ENCODE assay signal across 9 cellular contexts in the genomic region with DNA sequence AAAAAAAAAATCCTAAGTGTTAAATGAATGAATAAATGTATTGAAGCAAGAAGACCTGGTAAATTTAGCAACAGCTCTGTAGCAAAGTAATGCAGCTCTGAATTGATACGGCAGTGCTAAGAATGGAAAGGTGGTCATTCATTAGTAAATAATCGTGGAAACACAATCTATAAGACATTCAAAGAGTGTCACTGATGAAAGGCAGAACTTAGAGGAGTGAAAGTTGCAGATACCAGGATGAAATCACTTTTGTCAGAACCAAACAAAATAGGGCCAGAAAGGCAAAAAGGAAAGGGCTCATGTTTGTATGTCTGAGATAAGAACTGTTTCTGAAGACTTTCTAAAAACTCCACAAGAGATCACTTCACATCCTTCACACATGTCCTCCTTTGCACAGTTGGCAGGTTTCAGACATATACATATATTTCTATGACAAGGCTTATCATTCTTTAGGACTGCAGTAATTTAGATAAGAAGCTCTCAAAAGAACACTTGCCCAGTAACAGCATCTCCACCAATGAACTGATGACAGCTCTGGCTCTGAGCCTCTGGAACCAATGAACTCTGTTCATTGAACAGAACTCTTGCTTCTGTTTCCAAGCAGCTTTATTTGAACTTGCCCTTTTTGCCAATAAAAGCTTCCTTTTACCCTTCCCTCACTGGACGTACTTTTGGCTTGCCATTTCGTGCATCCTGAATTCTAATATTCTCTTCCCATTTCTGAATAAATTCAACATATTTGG. TPM values are rescaled to one million over a fixed set of nuclear protein-coding genes. Genes with fewer than 3 reads are reported as not detected.
DNase-seq lines count a peak whose midpoint lies in the region; ATAC-seq, FAIRE-seq and TF ChIP-seq lines count a peak whose summit lies in the region.
"Had no signal": no experiment of that assay in that cellular context is flagged by ENCODE, and none has a peak within 500 bp of the region (broad histone marks: within the 10 kb centered on the region; RNA-seq: fewer than 3 reads in every experiment).

No MANE protein-coding gene starts in this region.

- no TSS peak for BruUV-seq in Caco-2 (replicated peaks; lab: Mats Ljungman, UMichigan)
- BruUV-seq in HepG2 (replicated peaks; lab: Mats Ljungman, UMichigan): no TSS peak

- H3K27me3 Mint-ChIP-seq in Caco-2 (ENCODE audit: insufficient read depth, unreplicated experiment): no peaks in the 10 kb centered on the region
- no peaks in the 10 kb centered on the region for H3K27me3 Mint-ChIP-seq in activated CD4-positive, alpha-beta T cell treated with anti-CD3 and anti-CD28 coated beads, Interleukin-2, amount 10 ng/mL, durations not matched to agents 24 days and 14 days

- peak overlapping the region; percentile 97 for H3K27ac ChIP-seq in HepG2 (ENCODE audit: extremely low read length, insufficient read depth, low read length)

- H3K4me2 ChIP-seq in HepG2 (ENCODE audit: low read depth, low read length): peak overlapping the region; percentile 65

- H3K9me3 ChIP-seq in Caco-2 (no peaks in the 10 kb centered on the region), adipocyte (ENCODE audit: control insufficient read depth, low read length) (no peaks in the 10 kb centered on the region), HepG2 (ENCODE audit: low read length) (no peaks in the 10 kb centered on the region)

- no peak for TF ChIP-seq EP300 in HepG2 (IDR thresholded peaks at IDR 0.05; ENCODE audit: low read depth in 2 of 2, low read length in 2 of 2)
- TF ChIP-seq EP300 in HepG2 (CRISPR knock-in tag; IDR thresholded peaks at IDR 0.05; ENCODE audit: borderline replicate concordance): no peak

- in situ Hi-C loops in HepG2 (cut with HindIII; ENCODE audit: extremely low pct_ligation_motif_present, low pct_unique_long_range_greater_than_20kb): no loop called here

- H3K4me3 ChIP-seq in Caco-2 (ENCODE audit: low read depth, low read length) (no peak overlapping the region), adipocyte (ENCODE audit: low read length) (peak overlapping the region; percentile 55), HepG2 (replicated peaks in 1 of 3; ENCODE audit: insufficient read depth in 1 of 3, low read depth in 2 of 3, low read length in 3 of 3) (peak overlapping the region in 1 of 3 experiments; percentile 34; a peak in 1 of 6 replicates)

- WGBS in HepG2 (ENCODE audit: low lambda C conversion rate): 2% methylated on average over 4 of the region's 4 CpGs

- peaks cover 18% of the 10 kb centered on the region for H3K36me3 Mint-ChIP-seq in Caco-2 (ENCODE audit: insufficient read depth, unreplicated experiment)
- peaks cover 12% of the 10 kb centered on the region for H3K36me3 Mint-ChIP-seq in activated CD4-positive, alpha-beta T cell treated with anti-CD3 and anti-CD28 coated beads, Interleukin-2, amount 10 ng/mL, durations not matched to agents 24 days and 14 days (ENCODE audit: low read depth)
- H3K36me3 Mint-ChIP-seq: immature natural killer cell had no signal

- CTCF ChIA-PET in Caco-2 (lab: Charles Lee): interaction anchor here (0.7 to 1.3 kb wide), 2 partner anchors 129 to 133 kb away, joined by 3 to 5 read pairs; no protein-coding TSS in a partner anchor
- CTCF ChIA-PET in HepG2 (lab: Yijun Ruan, JAX; ENCODE audit: low intra/inter-chr PET ratio, low total read pairs): interaction anchor here (2.5 kb wide), 1 partner anchor 8 kb away, joined by 10 read pairs; the partner anchor contains the start of gene RPS29

- no peak for TF ChIP-seq POLR2A in H54 (IDR thresholded peaks at IDR 0.05; ENCODE audit: low read depth, low read length)
- no peak for TF ChIP-seq POLR2A in HepG2 (IDR thresholded peaks at IDR 0.05; ENCODE audit: insufficient read depth in 1 of 2, low read depth in 2 of 2, low read length in 2 of 2)

- no peak for TF ChIP-seq CTCF in Caco-2 (IDR thresholded peaks at IDR 0.05; ENCODE audit: insufficient read depth in 1 of 2, low read depth in 1 of 2, low read length in 1 of 2, severe bottlenecking in 1 of 2, unreplicated experiment in 1 of 2)
- TF ChIP-seq CTCF in HepG2 (CRISPR knock-in tag; IDR thresholded peaks at IDR 0.05): no peak

- no peak for TF ChIP-seq RAD21 in HepG2 (CRISPR knock-in tag; IDR thresholded peaks at IDR 0.05)

- peaks cover 13% of the 10 kb centered on the region for H3K79me2 ChIP-seq in HepG2 (ENCODE audit: insufficient read depth, low read length)

- peak overlapping the region; percentile 53 for H3K9ac ChIP-seq in adipocyte (ENCODE audit: low read length)
- H3K9ac ChIP-seq in HepG2 (ENCODE audit: insufficient read depth, low read depth, low read length): 0 out of 2 replicates have a peak overlapping the region, but pooled peaks have one; percentile 40

- peak; percentile 29 to 69 for DNase-seq in Caco-2
- DNase-seq in H54 (ENCODE audit: insufficient read length, low spot score): no peak
- peak; percentile 62 for DNase-seq in adipocyte (ENCODE audit: low read depth)
- no peak for DNase-seq in HepG2 (ENCODE audit: low spot score)
- DNase-seq in activated CD4-positive, alpha-beta T cell treated with anti-CD3 and anti-CD28 coated beads, Interleukin-2, amount 10 ng/mL, durations not matched to agents 24 days and 14 days: no peak
- no peak for DNase-seq in CD1c-positive myeloid dendritic cell (ENCODE audit: extremely low spot score)
- DNase-seq: immature natural killer cell had no signal

- no peaks in the 10 kb centered on the region for H4K20me1 ChIP-seq in HepG2 (ENCODE audit: insufficient read depth, low read length)

- H3K27ac Mint-ChIP-seq in Caco-2 (ENCODE audit: unreplicated experiment): no peak overlapping the region
- H3K27ac Mint-ChIP-seq in activated CD4-positive, alpha-beta T cell treated with anti-CD3 and anti-CD28 coated beads, Interleukin-2, amount 10 ng/mL, durations not matched to agents 24 days and 14 days: no peak overlapping the region
- H3K27ac Mint-ChIP-seq: immature natural killer cell had no signal

- H3K4me1 ChIP-seq in Caco-2 (peaks cover 24% of the 10 kb centered on the region), adipocyte (ENCODE audit: control insufficient read depth, insufficient read depth, low read length) (peaks cover 22% of the 10 kb centered on the region), HepG2 (ENCODE audit: insufficient read depth, low read length) (peaks cover 50% of the 10 kb centered on the region)

- peak; percentile 45 for FAIRE-seq in H54 (lab: Jason Lieb, UNC)
- FAIRE-seq in HepG2 (lab: Jason Lieb, UNC): peak; percentile 60

- no peak overlapping the region for H3K4me3 Mint-ChIP-seq in Caco-2 (ENCODE audit: unreplicated experiment)
- no peak overlapping the region for H3K4me3 Mint-ChIP-seq in activated CD4-positive, alpha-beta T cell treated with anti-CD3 and anti-CD28 coated beads, Interleukin-2, amount 10 ng/mL, durations not matched to agents 24 days and 14 days
- H3K4me3 Mint-ChIP-seq: immature natural killer cell had no signal

- ATAC-seq in HepG2: peak; percentile 22
- no peak for ATAC-seq in HG02973 (IDR thresholded peaks at IDR 0.05; ENCODE audit: unreplicated experiment)
- ATAC-seq in HG02763 (IDR thresholded peaks at IDR 0.05; ENCODE audit: unreplicated experiment): no peak

- intact Hi-C loops in Caco-2 (cut with micrococcal nuclease; ENCODE audit: unreplicated experiment) (no loop called here), HepG2 (cut with micrococcal nuclease; ENCODE audit: unreplicated experiment) (loop anchor here (1.0 kb wide), 1 partner anchor 8 kb away; the partner anchor contains the start of gene RPS29)
- intact Hi-C loops in activated CD4-positive, alpha-beta T cell treated with anti-CD3 and anti-CD28 coated beads, Interleukin-2, amount 10 ng/mL, durations not matched to agents 24 days and 14 days (cut with micrococcal nuclease): no loop called here

- peaks cover 14% of the 10 kb centered on the region for H3K4me1 Mint-ChIP-seq in Caco-2 (ENCODE audit: low read depth, unreplicated experiment)
- H3K4me1 Mint-ChIP-seq in activated CD4-positive, alpha-beta T cell treated with anti-CD3 and anti-CD28 coated beads, Interleukin-2, amount 10 ng/mL, durations not matched to agents 24 days and 14 days: peaks cover 14% of the 10 kb centered on the region

- no peaks in the 10 kb centered on the region for H3K9me3 Mint-ChIP-seq in Caco-2 (ENCODE audit: unreplicated experiment)
- H3K9me3 Mint-ChIP-seq in activated CD4-positive, alpha-beta T cell treated with anti-CD3 and anti-CD28 coated beads, Interleukin-2, amount 10 ng/mL, durations not matched to agents 24 days and 14 days: no peaks in the 10 kb centered on the region
- H3K9me3 Mint-ChIP-seq: immature natural killer cell had no signal

- H3K36me3 ChIP-seq in Caco-2 (ENCODE audit: control insufficient read depth, insufficient read depth, low read length) (no peaks in the 10 kb centered on the region), adipocyte (ENCODE audit: control insufficient read depth, insufficient read depth, low read length, severe bottlenecking) (no peaks in the 10 kb centered on the region), HepG2 (replicated peaks in 1 of 2; ENCODE audit: control insufficient read depth in 1 of 2, insufficient read depth in 2 of 2, low read length in 2 of 2) (no peaks in the 10 kb centered on the region)

- H2AFZ ChIP-seq in HepG2 (ENCODE audit: low read length): peak overlapping the region; percentile 20

- POLR2A ChIA-PET in Caco-2 (lab: Charles Lee) (interaction anchor here (1.8 to 2.2 kb wide), 2 partner anchors 8 to 26 kb away, joined by 11 to 13 read pairs; partner anchors contain the start of genes MGAT2, RPL36AL and RPS29), HepG2 (lab: Yijun Ruan, JAX) (interaction anchor here (2.1 to 5.7 kb wide), 3 partner anchors 9 to 40 kb away, joined by 7 to 97 read pairs (median 28); partner anchors contain the start of genes DNAAF2, MGAT2, RPL36AL and RPS29)

- H3K27me3 ChIP-seq in Caco-2 (replicated peaks; ENCODE audit: control insufficient read depth, insufficient read depth, low read length) (no peaks in the 10 kb centered on the region), adipocyte (replicated peaks; ENCODE audit: control insufficient read depth, insufficient read depth, low read length) (no peaks in the 10 kb centered on the region), HepG2 (ENCODE audit: control insufficient read depth in 1 of 2, insufficient read depth in 2 of 2, low read length in 2 of 2) (no peaks in the 10 kb centered on the region; a peak in 1 of 5 replicates)

RNA-seq across cellular contexts. Expression of gene LRR1, which starts 4.2 kb away (rescaled TPM):
- total RNA-seq in Caco-2 (2022): 32.0 and 34.8 TPM in 2 replicates
- total RNA-seq in HepG2 (2016; rRNA removed; fragmentation: Illumina TruSeq; extraction: Trizol): 36.2 and 49.8 TPM in 2 replicates
- 25.3 and 29.2 TPM in 2 replicates for total RNA-seq in HepG2 (2016; cell fraction: cytosol; rRNA removed; fragmentation: Illumina TruSeq; extraction: Trizol; ENCODE audit: low read depth)
- total RNA-seq in HepG2 (2016; cell fraction: insoluble cytoplasmic fraction; rRNA removed; fragmentation: Illumina TruSeq; extraction: Trizol): 37.2 and 49.2 TPM in 2 replicates
- 30.8 and 32.4 TPM in 2 replicates for total RNA-seq in HepG2 (2016; cell fraction: membrane; rRNA removed; fragmentation: Illumina TruSeq; extraction: Trizol)
- 18.7 and 21.3 TPM in 2 replicates for total RNA-seq in HepG2 (2016; cell fraction: nucleus; rRNA removed; fragmentation: Illumina TruSeq; extraction: Trizol)
- 3.9 and 7.0 TPM in 2 replicates for polyA plus RNA-seq in HepG2 (2011; rRNA removed)
- polyA plus RNA-seq in HepG2 (2011; cell fraction: cytosol; rRNA removed): 4.2 and 4.3 TPM in 2 replicates
- 1.9 and 2.1 TPM in 2 replicates for polyA plus RNA-seq in HepG2 (2011; cell fraction: nucleus; rRNA removed)
- polyA plus RNA-seq in HepG2 (2012): 4.8 and 6.0 TPM in 2 replicates
- polyA plus RNA-seq in HepG2 (2016; cell fraction: cytosol; fragmentation: Illumina TruSeq; extraction: Trizol; ENCODE audit: low read depth): 14.3 and 17.0 TPM in 2 replicates
- polyA plus RNA-seq in HepG2 (2016; cell fraction: insoluble cytoplasmic fraction; fragmentation: Illumina TruSeq; extraction: Trizol; ENCODE audit: low read depth): 36.2 and 39.0 TPM in 2 replicates
- polyA plus RNA-seq in HepG2 (2016; cell fraction: membrane; fragmentation: Illumina TruSeq; extraction: Trizol; ENCODE audit: low read depth): 16.8 and 17.0 TPM in 2 replicates
- polyA plus RNA-seq in HepG2 (2016; cell fraction: nucleus; fragmentation: Illumina TruSeq; extraction: Trizol; ENCODE audit: insufficient read depth, low read depth): 17.4 and 22.9 TPM in 2 replicates
- polyA minus RNA-seq in HepG2 (2011; rRNA and poly(A)+ RNA removed; ENCODE audit: low replicate concordance): 6.5 and 13.4 TPM in 2 replicates
- 3.0 and 4.6 TPM in 2 replicates for polyA minus RNA-seq in HepG2 (2011; cell fraction: cytosol; rRNA and poly(A)+ RNA removed)
- 9.0 and 10.3 TPM in 2 replicates for polyA minus RNA-seq in HepG2 (2011; cell fraction: nucleus; rRNA and poly(A)+ RNA removed)
- 47.7 and 50.4 TPM in 2 replicates for total RNA-seq in activated CD4-positive, alpha-beta T cell treated with anti-CD3 and anti-CD28 coated beads, Interleukin-2, amount 10 ng/mL, durations not matched to agents 24 days and 14 days

RNA-seq across cellular contexts. Expression of gene RPS29, which starts 8.3 kb away (rescaled TPM):
- total RNA-seq in Caco-2 (2022) (1,677 and 1,733 TPM in 2 replicates), HepG2 (2016; rRNA removed; fragmentation: Illumina TruSeq; extraction: Trizol) (3,901 and 4,303 TPM in 2 replicates)
- 8,184 and 8,598 TPM in 2 replicates for total RNA-seq in HepG2 (2016; cell fraction: cytosol; rRNA removed; fragmentation: Illumina TruSeq; extraction: Trizol; ENCODE audit: low read depth)
- total RNA-seq in HepG2 (2016; cell fraction: insoluble cytoplasmic fraction; rRNA removed; fragmentation: Illumina TruSeq; extraction: Trizol): 4,185 and 4,312 TPM in 2 replicates
- 10,515 and 11,473 TPM in 2 replicates for total RNA-seq in HepG2 (2016; cell fraction: membrane; rRNA removed; fragmentation: Illumina TruSeq; extraction: Trizol)
- 1,563 and 1,683 TPM in 2 replicates for total RNA-seq in HepG2 (2016; cell fraction: nucleus; rRNA removed; fragmentation: Illumina TruSeq; extraction: Trizol)
- polyA plus RNA-seq in HepG2 (2011; rRNA removed): 7,896 and 8,215 TPM in 2 replicates
- polyA plus RNA-seq in HepG2 (2011; cell fraction: cytosol; rRNA removed): 23,106 and 23,761 TPM in 2 replicates
- 3,131 and 3,133 TPM in 2 replicates for polyA plus RNA-seq in HepG2 (2011; cell fraction: nucleus; rRNA removed)
- 7,846 and 11,802 TPM in 2 replicates for polyA plus RNA-seq in HepG2 (2012)
- polyA plus RNA-seq in HepG2 (2016; cell fraction: cytosol; fragmentation: Illumina TruSeq; extraction: Trizol; ENCODE audit: low read depth): 7,461 and 7,652 TPM in 2 replicates
- polyA plus RNA-seq in HepG2 (2016; cell fraction: insoluble cytoplasmic fraction; fragmentation: Illumina TruSeq; extraction: Trizol; ENCODE audit: low read depth): 2,305 and 2,788 TPM in 2 replicates
- 6,369 and 7,188 TPM in 2 replicates for polyA plus RNA-seq in HepG2 (2016; cell fraction: membrane; fragmentation: Illumina TruSeq; extraction: Trizol; ENCODE audit: low read depth)
- 1,882 and 2,182 TPM in 2 replicates for polyA plus RNA-seq in HepG2 (2016; cell fraction: nucleus; fragmentation: Illumina TruSeq; extraction: Trizol; ENCODE audit: insufficient read depth, low read depth)
- 1,545 and 1,558 TPM in 2 replicates for polyA minus RNA-seq in HepG2 (2011; rRNA and poly(A)+ RNA removed; ENCODE audit: low replicate concordance)
- polyA minus RNA-seq in HepG2 (2011; cell fraction: cytosol; rRNA and poly(A)+ RNA removed): 502 and 598 TPM in 2 replicates
- 266 and 310 TPM in 2 replicates for polyA minus RNA-seq in HepG2 (2011; cell fraction: nucleus; rRNA and poly(A)+ RNA removed)
- 1,960 and 2,033 TPM in 2 replicates for total RNA-seq in activated CD4-positive, alpha-beta T cell treated with anti-CD3 and anti-CD28 coated beads, Interleukin-2, amount 10 ng/mL, durations not matched to agents 24 days and 14 days

RNA-seq across cellular contexts. Expression of gene RPL36AL, which starts 25.9 kb away (rescaled TPM):
- total RNA-seq in Caco-2 (2022) (181 and 191 TPM in 2 replicates), HepG2 (2016; rRNA removed; fragmentation: Illumina TruSeq; extraction: Trizol) (294 and 383 TPM in 2 replicates)
- 88.6 and 90.1 TPM in 2 replicates for total RNA-seq in HepG2 (2016; cell fraction: cytosol; rRNA removed; fragmentation: Illumina TruSeq; extraction: Trizol; ENCODE audit: low read depth)
- 283 and 392 TPM in 2 replicates for total RNA-seq in HepG2 (2016; cell fraction: insoluble cytoplasmic fraction; rRNA removed; fragmentation: Illumina TruSeq; extraction: Trizol)
- total RNA-seq in HepG2 (2016; cell fraction: membrane; rRNA removed; fragmentation: Illumina TruSeq; extraction: Trizol): 101 and 102 TPM in 2 replicates
- 94.7 and 104 TPM in 2 replicates for total RNA-seq in HepG2 (2016; cell fraction: nucleus; rRNA removed; fragmentation: Illumina TruSeq; extraction: Trizol)
- 84.2 and 90.0 TPM in 2 replicates for polyA plus RNA-seq in HepG2 (2011; rRNA removed)
- 86.6 and 126 TPM in 2 replicates for polyA plus RNA-seq in HepG2 (2011; cell fraction: cytosol; rRNA removed)
- 25.3 and 33.1 TPM in 2 replicates for polyA plus RNA-seq in HepG2 (2011; cell fraction: nucleus; rRNA removed)
- 175 and 257 TPM in 2 replicates for polyA plus RNA-seq in HepG2 (2012)
- polyA plus RNA-seq in HepG2 (2016; cell fraction: cytosol; fragmentation: Illumina TruSeq; extraction: Trizol; ENCODE audit: low read depth): 98.6 and 103 TPM in 2 replicates
- 442 and 461 TPM in 2 replicates for polyA plus RNA-seq in HepG2 (2016; cell fraction: insoluble cytoplasmic fraction; fragmentation: Illumina TruSeq; extraction: Trizol; ENCODE audit: low read depth)
- polyA plus RNA-seq in HepG2 (2016; cell fraction: membrane; fragmentation: Illumina TruSeq; extraction: Trizol; ENCODE audit: low read depth): 108 and 109 TPM in 2 replicates
- polyA plus RNA-seq in HepG2 (2016; cell fraction: nucleus; fragmentation: Illumina TruSeq; extraction: Trizol; ENCODE audit: insufficient read depth, low read depth): 176 and 178 TPM in 2 replicates
- polyA minus RNA-seq in HepG2 (2011; rRNA and poly(A)+ RNA removed; ENCODE audit: low replicate concordance): 4.9 and 21.4 TPM in 2 replicates
- polyA minus RNA-seq in HepG2 (2011; cell fraction: cytosol; rRNA and poly(A)+ RNA removed): 35.3 and 38.6 TPM in 2 replicates
- polyA minus RNA-seq in HepG2 (2011; cell fraction: nucleus; rRNA and poly(A)+ RNA removed): 19.6 and 28.7 TPM in 2 replicates
- 221 and 229 TPM in 2 replicates for total RNA-seq in activated CD4-positive, alpha-beta T cell treated with anti-CD3 and anti-CD28 coated beads, Interleukin-2, amount 10 ng/mL, durations not matched to agents 24 days and 14 days

RNA-seq across cellular contexts. Expression of gene MGAT2, which starts 26.1 kb away (rescaled TPM):
- total RNA-seq in Caco-2 (2022): 42.1 and 47.5 TPM in 2 replicates
- total RNA-seq in HepG2 (2016; rRNA removed; fragmentation: Illumina TruSeq; extraction: Trizol): 47.2 and 51.9 TPM in 2 replicates
- 11.1 and 14.0 TPM in 2 replicates for total RNA-seq in HepG2 (2016; cell fraction: cytosol; rRNA removed; fragmentation: Illumina TruSeq; extraction: Trizol; ENCODE audit: low read depth)
- total RNA-seq in HepG2 (2016; cell fraction: insoluble cytoplasmic fraction; rRNA removed; fragmentation: Illumina TruSeq; extraction: Trizol): 50.9 and 51.9 TPM in 2 replicates
- 47.8 and 48.8 TPM in 2 replicates for total RNA-seq in HepG2 (2016; cell fraction: membrane; rRNA removed; fragmentation: Illumina TruSeq; extraction: Trizol)
- 35.6 and 35.7 TPM in 2 replicates for total RNA-seq in HepG2 (2016; cell fraction: nucleus; rRNA removed; fragmentation: Illumina TruSeq; extraction: Trizol)
- 12.4 and 12.9 TPM in 2 replicates for polyA plus RNA-seq in HepG2 (2011; rRNA removed)
- 11.6 and 13.5 TPM in 2 replicates for polyA plus RNA-seq in HepG2 (2011; cell fraction: cytosol; rRNA removed)
- polyA plus RNA-seq in HepG2 (2011; cell fraction: nucleus; rRNA removed): 4.6 and 5.3 TPM in 2 replicates
- polyA plus RNA-seq in HepG2 (2012): 4.2 and 5.5 TPM in 2 replicates
- polyA plus RNA-seq in HepG2 (2016; cell fraction: cytosol; fragmentation: Illumina TruSeq; extraction: Trizol; ENCODE audit: low read depth): 9.6 and 11.4 TPM in 2 replicates
- 42.7 and 53.6 TPM in 2 replicates for polyA plus RNA-seq in HepG2 (2016; cell fraction: insoluble cytoplasmic fraction; fragmentation: Illumina TruSeq; extraction: Trizol; ENCODE audit: low read depth)
- polyA plus RNA-seq in HepG2 (2016; cell fraction: membrane; fragmentation: Illumina TruSeq; extraction: Trizol; ENCODE audit: low read depth): 30.4 and 34.7 TPM in 2 replicates
- polyA plus RNA-seq in HepG2 (2016; cell fraction: nucleus; fragmentation: Illumina TruSeq; extraction: Trizol; ENCODE audit: insufficient read depth, low read depth): 41.5 and 42.4 TPM in 2 replicates
- polyA minus RNA-seq in HepG2 (2011; rRNA and poly(A)+ RNA removed; ENCODE audit: low replicate concordance): 13.7 and 21.0 TPM in 2 replicates
- 14.9 and 15.9 TPM in 2 replicates for polyA minus RNA-seq in HepG2 (2011; cell fraction: cytosol; rRNA and poly(A)+ RNA removed)
- 10.3 and 10.8 TPM in 2 replicates for polyA minus RNA-seq in HepG2 (2011; cell fraction: nucleus; rRNA and poly(A)+ RNA removed)
- total RNA-seq in activated CD4-positive, alpha-beta T cell treated with anti-CD3 and anti-CD28 coated beads, Interleukin-2, amount 10 ng/mL, durations not matched to agents 24 days and 14 days: 45.6 and 48.5 TPM in 2 replicates

RNA-seq across cellular contexts. Expression of gene DNAAF2, which starts 40.5 kb away (rescaled TPM):
- total RNA-seq in Caco-2 (2022) (11.4 and 11.5 TPM in 2 replicates), HepG2 (2016; rRNA removed; fragmentation: Illumina TruSeq; extraction: Trizol) (13.6 and 17.9 TPM in 2 replicates)
- 4.8 and 5.7 TPM in 2 replicates for total RNA-seq in HepG2 (2016; cell fraction: cytosol; rRNA removed; fragmentation: Illumina TruSeq; extraction: Trizol; ENCODE audit: low read depth)
- total RNA-seq in HepG2 (2016; cell fraction: insoluble cytoplasmic fraction; rRNA removed; fragmentation: Illumina TruSeq; extraction: Trizol): 14.5 and 17.7 TPM in 2 replicates
- 10.8 and 12.3 TPM in 2 replicates for total RNA-seq in HepG2 (2016; cell fraction: membrane; rRNA removed; fragmentation: Illumina TruSeq; extraction: Trizol)
- 7.0 and 8.3 TPM in 2 replicates for total RNA-seq in HepG2 (2016; cell fraction: nucleus; rRNA removed; fragmentation: Illumina TruSeq; extraction: Trizol)
- 6.1 TPM in 2 replicates for polyA plus RNA-seq in HepG2 (2011; rRNA removed)
- 4.9 and 5.2 TPM in 2 replicates for polyA plus RNA-seq in HepG2 (2011; cell fraction: cytosol; rRNA removed)
- polyA plus RNA-seq in HepG2 (2011; cell fraction: nucleus; rRNA removed): 2.5 and 2.7 TPM in 2 replicates
- 7.4 and 8.1 TPM in 2 replicates for polyA plus RNA-seq in HepG2 (2012)
- 3.3 and 4.7 TPM in 2 replicates for polyA plus RNA-seq in HepG2 (2016; cell fraction: cytosol; fragmentation: Illumina TruSeq; extraction: Trizol; ENCODE audit: low read depth)
- 17.1 and 19.1 TPM in 2 replicates for polyA plus RNA-seq in HepG2 (2016; cell fraction: insoluble cytoplasmic fraction; fragmentation: Illumina TruSeq; extraction: Trizol; ENCODE audit: low read depth)
- 7.1 and 7.4 TPM in 2 replicates for polyA plus RNA-seq in HepG2 (2016; cell fraction: membrane; fragmentation: Illumina TruSeq; extraction: Trizol; ENCODE audit: low read depth)
- polyA plus RNA-seq in HepG2 (2016; cell fraction: nucleus; fragmentation: Illumina TruSeq; extraction: Trizol; ENCODE audit: insufficient read depth, low read depth): 9.5 and 10.7 TPM in 2 replicates
- 2.7 and 3.1 TPM in 2 replicates for polyA minus RNA-seq in HepG2 (2011; rRNA and poly(A)+ RNA removed; ENCODE audit: low replicate concordance)
- 3.6 and 4.2 TPM in 2 replicates for polyA minus RNA-seq in HepG2 (2011; cell fraction: cytosol; rRNA and poly(A)+ RNA removed)
- 3.1 and 4.5 TPM in 2 replicates for polyA minus RNA-seq in HepG2 (2011; cell fraction: nucleus; rRNA and poly(A)+ RNA removed)
- total RNA-seq in activated CD4-positive, alpha-beta T cell treated with anti-CD3 and anti-CD28 coated beads, Interleukin-2, amount 10 ng/mL, durations not matched to agents 24 days and 14 days: 12.3 and 12.5 TPM in 2 replicates

Comparison
In these comparisons a context has a peak if more than half of its experiments do, and no peak if none do; other contexts are left out.
1. DNase-seq: peak in Caco-2 (2 of 2) and adipocyte (single experiment); none in H54 (single experiment), HepG2 (single experiment), activated CD4-positive, alpha-beta T cell treated with anti-CD3 and anti-CD28 coated beads, Interleukin-2, amount 10 ng/mL, durations not matched to agents 24 days and 14 days (single experiment) and CD1c-positive myeloid dendritic cell (single experiment).